Comparison of ENCODE assay signal across 8 cellular contexts in genomic region chr16:58026139-58026704, GRCh38. TPM values are rescaled to one million over a fixed set of nuclear protein-coding genes. Genes with fewer than 3 reads are reported as not detected.
A peak's percentile ranks its signal among the peaks of the same experiment; 100 is the strongest.
DNase-seq lines count a peak whose midpoint lies in the region; ATAC-seq and TF ChIP-seq lines count a peak whose summit lies in the region.

No MANE protein-coding gene starts in this region.

- peaks cover 11 to 18% (median 13%) of the 10 kb centered on the region in 3 donors for H3K4me1 Mint-ChIP-seq in T-cell
- H3K4me1 Mint-ChIP-seq in endothelial cell (ENCODE audit: unreplicated experiment) = peaks cover 42% of the 10 kb centered on the region

- POLR2A ChIA-PET in T-cell (lab: Charles Lee) = no interaction called here

- H3K9me3 ChIP-seq in mucosa of descending colon = no peaks in the 10 kb centered on the region

- H3K9me3 Mint-ChIP-seq in T-cell = no peaks in the 10 kb centered on the region
- H3K9me3 Mint-ChIP-seq in endothelial cell (ENCODE audit: unreplicated experiment) = no peaks in the 10 kb centered on the region

- DNase-seq in EH (ENCODE audit: low read depth) (peak; percentile 55), T-cell (peak in 4 of 34 experiments; percentile 10 to 16 (median 14)), endothelial cell (ENCODE audit: low spot score) (peak; percentile 49), mucosa of descending colon (peak; percentile 56 to 74 (median 73)), occipital lobe (lab: John Stamatoyannopoulos, UW) (no peak), COLO829 (ENCODE audit: low spot score) (no peak), NCI-H1048 (lab: John Stamatoyannopoulos, UW) (no peak)

- peak overlapping the region; percentile 92 for H3K4me3 ChIP-seq in mucosa of descending colon

- H3K4me3 Mint-ChIP-seq in T-cell (peak overlapping the region; percentile 54 to 57 (median 54)), endothelial cell (ENCODE audit: unreplicated experiment) (peak overlapping the region; percentile 87)

- ATAC-seq in HG02623 (IDR thresholded peaks at IDR 0.05; ENCODE audit: unreplicated experiment) (peak; percentile 6), T-cell (replicated peaks in 1 of 4) (peak in 3 of 4 experiments; percentile 31 to 35 (median 31)), mucosa of descending colon (peak; percentile 6)

- H3K36me3 ChIP-seq in mucosa of descending colon (ENCODE audit: low read depth) = no peaks in the 10 kb centered on the region

- intact Hi-C loops in mucosa of descending colon (cut with DNase I, micrococcal nuclease) = no loop called here

- H3K27me3 Mint-ChIP-seq in T-cell (peaks cover 4 to 13% of the 10 kb centered on the region in 2 donors), endothelial cell (ENCODE audit: unreplicated experiment) (peaks cover 31% of the 10 kb centered on the region)

- TF ChIP-seq CTCF in endothelial cell (IDR thresholded peaks at IDR 0.05; ENCODE audit: unreplicated experiment) = no peak
- no peak for TF ChIP-seq CTCF in mucosa of descending colon (IDR thresholded peaks at IDR 0.05)

- CTCF ChIA-PET in T-cell (lab: Charles Lee) = interaction anchor here in 1 of 2 donors (0.7 kb wide), 1 partner anchor 12 kb away, joined by 3 read pairs; no protein-coding TSS in a partner anchor

- H3K36me3 Mint-ChIP-seq in T-cell (no peaks in the 10 kb centered on the region), endothelial cell (ENCODE audit: low read depth, unreplicated experiment) (peaks cover 12% of the 10 kb centered on the region)

- peaks cover 51% of the 10 kb centered on the region for H3K4me1 ChIP-seq in mucosa of descending colon (ENCODE audit: low read depth)

- H3K27ac Mint-ChIP-seq in T-cell (no peak overlapping the region), endothelial cell (ENCODE audit: unreplicated experiment) (no peak overlapping the region)

RNA-seq across cellular contexts. Expression of gene MMP15, which starts 0.7 kb away (rescaled TPM):
- total RNA-seq in T-cell (1 to 10 TPM in 2 of 5 donors, under 1 TPM in 3; 0.30 to 1.3 (median 0.85) TPM), endothelial cell (ENCODE audit: unreplicated experiment) (97.8 TPM), mucosa of descending colon (100 to 1,000 TPM in 1 of 3 donors, 10 to 100 TPM in 2; 57.9 to 140 (median 96.5) TPM), occipital lobe (12.6 TPM)

RNA-seq across cellular contexts. Expression of gene USB1, which starts 25.0 kb away (rescaled TPM):
- total RNA-seq in T-cell (10 to 100 TPM; 31.7 to 44.2 (median 41.3) TPM), endothelial cell (ENCODE audit: unreplicated experiment) (79.5 TPM), mucosa of descending colon (10 to 100 TPM; 45.1 to 50.2 (median 47.4) TPM), occipital lobe (5.0 TPM)

RNA-seq across cellular contexts. Expression of gene ZNF319, which starts 25.8 kb away (rescaled TPM):
- total RNA-seq in T-cell = 10 to 100 TPM; 14.9 to 25.4 (median 20.4) TPM
- 16.1 TPM for total RNA-seq in endothelial cell (ENCODE audit: unreplicated experiment)
- total RNA-seq in mucosa of descending colon = 1 to 10 TPM; 5.9 to 9.7 (median 7.3) TPM
- total RNA-seq in occipital lobe = 4.2 TPM

RNA-seq across cellular contexts. Expression of gene CNGB1, which starts 55.3 kb away (rescaled TPM):
- total RNA-seq in T-cell (not detected), endothelial cell (ENCODE audit: unreplicated experiment) (not detected), mucosa of descending colon (1 to 10 TPM in 1 of 3 donors, under 1 TPM in 2; 0.14 to 2.0 (median 0.55) TPM), occipital lobe (not detected)

Comparison
In these comparisons a context has a peak if more than half of its experiments do, and no peak if none do; other contexts are left out.
1. DNase-seq: peak in EH (single experiment), endothelial cell (single experiment) and mucosa of descending colon (3 of 3); none in occipital lobe (single experiment), COLO829 (single experiment) and NCI-H1048 (single experiment).
2. Peak in every context shown above with its lines, with median percentiles within 50 percentile points of each other: ATAC-seq.